In the genomic region with DNA sequence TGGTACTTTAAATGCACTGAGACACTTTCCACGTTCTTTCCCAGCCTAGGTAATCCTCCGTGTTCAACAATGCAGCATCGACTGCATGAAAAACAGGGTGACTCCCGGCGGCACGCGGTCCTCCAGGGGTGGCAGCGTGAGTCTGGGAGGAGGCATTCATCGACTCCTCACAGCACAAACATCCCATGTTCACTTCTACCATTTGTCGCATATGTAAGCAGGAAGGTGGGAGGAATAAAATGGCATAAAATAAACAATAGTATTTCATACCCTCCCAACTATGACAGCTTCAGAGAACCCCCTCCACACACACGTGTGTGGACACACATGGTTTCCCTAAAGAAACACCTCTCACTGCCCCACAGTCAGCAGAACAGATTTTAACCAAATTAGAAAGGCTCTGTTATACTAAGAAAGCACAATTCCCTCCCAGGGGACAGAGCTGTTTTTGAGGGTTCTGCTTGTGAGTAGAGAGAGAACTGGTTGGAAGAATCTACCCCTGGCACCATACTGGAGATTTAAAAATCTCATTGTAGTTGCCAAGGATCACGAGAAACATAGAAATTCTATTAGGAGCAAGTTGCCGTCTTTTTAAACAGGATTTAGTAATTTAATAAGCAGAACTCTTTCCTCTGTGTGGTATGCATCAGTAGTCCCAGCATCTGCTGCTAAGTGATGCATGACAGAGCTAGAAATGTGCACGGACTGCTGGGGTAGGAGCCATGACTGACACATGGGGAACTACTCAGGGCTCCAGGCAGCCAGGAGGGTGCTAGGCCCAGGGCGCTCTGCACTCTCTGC, we compare ENCODE assay signal across 8 cellular contexts. TPM values are rescaled to one million over a fixed set of nuclear protein-coding genes. Genes with fewer than 3 reads are reported as not detected.
DNase-seq lines count a peak whose midpoint lies in the region; ATAC-seq and TF ChIP-seq lines count a peak whose summit lies in the region.

No MANE protein-coding gene starts in this region.

- H2AFZ ChIP-seq in GM23338, result no peak overlapping the region

- H3K9ac ChIP-seq in BLaER1, result peak overlapping the region; percentile 60

- CTCF ChIA-PET in activated B cell treated with CpG ODN at 0.5 μM for 24 hours (lab: Charles Lee), result interaction anchor here (0.8 to 3.1 kb wide), 4 partner anchors 9 to 580 kb away, joined by 3 to 13 read pairs (median 4); a partner anchor contains a TSS

- H3K4me1 ChIP-seq in BLaER1 (peaks cover 72% of the 10 kb centered on the region), GM23338 (ENCODE audit: insufficient read depth) (peaks cover 14% of the 10 kb centered on the region)

- no peaks in the 10 kb centered on the region for H3K27me3 ChIP-seq in BLaER1
- H3K27me3 ChIP-seq in GM23338 (ENCODE audit: insufficient read depth), result peaks cover 10% of the 10 kb centered on the region

- DNase-seq in activated B cell treated with CpG ODN at 0.5 μM for 24 hours (peak; percentile 30), substantia nigra (lab: John Stamatoyannopoulos, UW) (no peak), COLO829 (ENCODE audit: low spot score) (no peak), GM23338 (ENCODE audit: low spot score) (no peak), NCI-H1092 treated with DMSO at 0.1 percent for 48 hours (lab: John Stamatoyannopoulos, UW) (no peak)

- H3K9me2 ChIP-seq in GM23338 (ENCODE audit: insufficient read depth), result 0 out of 2 replicates have a peak, but pooled peaks cover 5% of the 10 kb centered on the region

- peaks cover 84% of the 10 kb centered on the region for H3K4me1 Mint-ChIP-seq in activated B cell treated with CpG ODN at 0.5 μM for 24 hours
- peaks cover 25% of the 10 kb centered on the region for H3K4me1 Mint-ChIP-seq in GM23338

- peaks cover 13% of the 10 kb centered on the region for H3K36me3 Mint-ChIP-seq in activated B cell treated with CpG ODN at 0.5 μM for 24 hours (ENCODE audit: low read depth)
- H3K36me3 Mint-ChIP-seq in GM23338 (ENCODE audit: low read depth), result no peaks in the 10 kb centered on the region; the same call in 2 of the 3 replicates

- H4K20me1 ChIP-seq in BLaER1 (peaks cover 10% of the 10 kb centered on the region), GM23338 (replicated peaks; ENCODE audit: insufficient read depth) (no peaks in the 10 kb centered on the region)

- TF ChIP-seq CTCF in activated B cell treated with CpG ODN at 0.5 μM for 24 hours (IDR thresholded peaks at IDR 0.05) (no peak), GM23338 (conservative IDR thresholded peaks at IDR 0.05; ENCODE audit: low read depth in 2 of 2) (no peak)

- no peaks in the 10 kb centered on the region for H3K79me2 ChIP-seq in GM23338 (replicated peaks; ENCODE audit: insufficient read depth)

- H3K27ac Mint-ChIP-seq in activated B cell treated with CpG ODN at 0.5 μM for 24 hours (peak overlapping the region; percentile 97), GM23338 (no peak overlapping the region)

- H3K27ac ChIP-seq in BLaER1 (peak overlapping the region; percentile 87), substantia nigra (ENCODE audit: low read depth, low read length, poor library complexity, severe bottlenecking) (no peak overlapping the region), GM23338 (ENCODE audit: low read depth) (no peak overlapping the region)

- H3K4me2 ChIP-seq in BLaER1 (peak overlapping the region; percentile 100), GM23338 (no peak overlapping the region)

- H3K36me3 ChIP-seq in BLaER1 (no peaks in the 10 kb centered on the region), GM23338 (ENCODE audit: insufficient read depth) (no peaks in the 10 kb centered on the region)

- H3K4me3 ChIP-seq in BLaER1, result peak overlapping the region; percentile 35
- no peak overlapping the region for H3K4me3 ChIP-seq in GM23338

- H3K27me3 Mint-ChIP-seq in activated B cell treated with CpG ODN at 0.5 μM for 24 hours (no peaks in the 10 kb centered on the region), GM23338 (ENCODE audit: insufficient read depth, low read depth, poor library complexity) (peaks cover 11% of the 10 kb centered on the region)

- ATAC-seq in GM19438 (IDR thresholded peaks at IDR 0.05; ENCODE audit: low read depth, unreplicated experiment) (peak; percentile 53), HG03354 (IDR thresholded peaks at IDR 0.05; ENCODE audit: poor library complexity, severe bottlenecking, unreplicated experiment) (peak; percentile 70), activated B cell treated with CpG ODN at 0.5 μM for 24 hours (ENCODE audit: low read depth) (peak; percentile 62), GM23338 (no peak)

- H3F3A ChIP-seq in GM23338 (replicated peaks; ENCODE audit: low read depth), result no peaks in the 10 kb centered on the region; the same call in 1 of the 2 replicates

- POLR2A ChIA-PET in activated B cell treated with CpG ODN at 0.5 μM for 24 hours (lab: Charles Lee), result interaction anchor here (0.6 to 4.0 kb wide), 24 partner anchors 9 to 851 kb away, joined by 3 to 47 read pairs (median 4); a partner anchor contains a TSS

- peak overlapping the region; percentile 73 for H3K4me3 Mint-ChIP-seq in activated B cell treated with CpG ODN at 0.5 μM for 24 hours
- H3K4me3 Mint-ChIP-seq in GM23338, result no peak overlapping the region

- H3K9me3 Mint-ChIP-seq in activated B cell treated with CpG ODN at 0.5 μM for 24 hours, result no peaks in the 10 kb centered on the region
- H3K9me3 Mint-ChIP-seq in GM23338, result no peaks in the 10 kb centered on the region

- no peaks in the 10 kb centered on the region for H3K9me3 ChIP-seq in BLaER1

- intact Hi-C loops in activated B cell treated with CpG ODN at 0.5 μM for 24 hours (cut with micrococcal nuclease), result loop anchor here (1.0 kb wide), 1 partner anchor 46 kb away; no protein-coding TSS in a partner anchor

TF ChIP-seq in GM23338, 12 proteins besides CTCF, POLR2A, EP300 and RAD21:
- no peak for TF ChIP-seq NANOG (IDR thresholded peaks at IDR 0.05; ENCODE audit: borderline replicate concordance)
- TF ChIP-seq POLR2AphosphoS5 (IDR thresholded peaks at IDR 0.05; ENCODE audit: low read depth), result no peak
- TF ChIP-seq ZNF331 (CRISPR knock-in tag; IDR thresholded peaks at IDR 0.05; ENCODE audit: low read depth), result no peak
- TF ChIP-seq JUNB (IDR thresholded peaks at IDR 0.05; ENCODE audit: unreplicated experiment), result no peak

RNA-seq across cellular contexts. Expression of a gene that starts 6.0 kb away (rescaled TPM):
- 25.4 and 27.2 TPM in 2 replicates for total RNA-seq in activated B cell treated with CpG ODN at 0.5 μM for 24 hours
- 3.3 and 6.4 TPM in 2 replicates for total RNA-seq in GM23338 (2014; rRNA removed; shearing (Covaris generic))
- 2.4 and 2.5 TPM in 2 replicates for polyA plus RNA-seq in GM23338 (2016; fragmentation: Nextera tagmentation; extraction: Ambion mirVana)

RNA-seq across cellular contexts. Expression of a gene that starts 19.7 kb away (rescaled TPM):
- total RNA-seq in activated B cell treated with CpG ODN at 0.5 μM for 24 hours, result 55.1 and 55.4 TPM in 2 replicates
- total RNA-seq in GM23338 (2014; rRNA removed; shearing (Covaris generic)), result 44.5 and 57.1 TPM in 2 replicates
- polyA plus RNA-seq in GM23338 (2016; fragmentation: Nextera tagmentation; extraction: Ambion mirVana), result 43.0 and 49.2 TPM in 2 replicates

RNA-seq across cellular contexts. Expression of a gene that starts 58.5 kb away (rescaled TPM):
- total RNA-seq in activated B cell treated with CpG ODN at 0.5 μM for 24 hours, result 3.3 and 3.5 TPM in 2 replicates
- 10.5 and 11.3 TPM in 2 replicates for total RNA-seq in GM23338 (2014; rRNA removed; shearing (Covaris generic))
- polyA plus RNA-seq in GM23338 (2016; fragmentation: Nextera tagmentation; extraction: Ambion mirVana), result 9.4 and 10.0 TPM in 2 replicates
